ENCODE assay signal across 19 cellular contexts in the genomic region with DNA sequence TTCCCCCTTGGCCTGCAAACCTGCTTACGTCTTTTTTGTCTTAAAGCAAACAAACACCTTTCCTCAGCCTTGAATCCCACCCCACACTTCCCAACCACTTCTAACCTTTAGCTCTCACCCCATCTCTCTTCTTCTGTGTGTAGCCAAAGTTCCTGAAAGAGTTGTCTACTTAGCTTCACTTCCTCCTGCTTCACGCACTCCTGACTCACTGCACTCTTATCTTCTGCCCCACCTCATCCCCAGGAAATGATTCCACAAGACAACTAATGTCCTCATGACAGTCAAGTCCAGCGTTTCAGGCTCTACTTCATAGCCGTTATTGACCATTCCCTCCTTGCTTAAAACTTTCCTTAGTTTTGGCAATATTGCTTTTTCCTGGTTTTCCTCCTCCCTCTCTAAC. TPM values are rescaled to one million over a fixed set of nuclear protein-coding genes. Genes with fewer than 3 reads are reported as not detected.
DNase-seq lines count a peak whose midpoint lies in the region; ATAC-seq, FAIRE-seq and TF ChIP-seq lines count a peak whose summit lies in the region.
"Had no signal": no experiment of that assay in that cellular context is flagged by ENCODE, and none has a peak within 500 bp of the region (broad histone marks: within the 10 kb centered on the region; RNA-seq: fewer than 3 reads in every experiment).

No MANE protein-coding gene starts in this region.

- H3K36me3 ChIP-seq in PC-3 (ENCODE audit: low read depth, low read length), result peaks cover 27% of the 10 kb centered on the region
- peaks cover 0 to under 1% of the 10 kb centered on the region in 2 experiments for H3K36me3 ChIP-seq in endothelial cell of umbilical vein (ENCODE audit: control insufficient read depth in 2 of 2, extremely low read depth in 1 of 2, insufficient read depth in 2 of 2, low read length in 2 of 2)
- peaks cover 20 to 37% of the 10 kb centered on the region in 2 donors for H3K36me3 ChIP-seq in mucosa of rectum (ENCODE audit: control insufficient read depth in 2 of 2, insufficient read depth in 2 of 2, low read length in 2 of 2)
- H3K36me3 ChIP-seq in SK-N-SH (replicated peaks in 1 of 2; ENCODE audit: control insufficient read depth in 1 of 2, insufficient read depth in 2 of 2, low read length in 1 of 2), result peaks cover 14 to 18% of the 10 kb centered on the region in 2 experiments

- no peaks in the 10 kb centered on the region for H3K79me2 ChIP-seq in PC-3 (ENCODE audit: low read length)
- no peaks in the 10 kb centered on the region for H3K79me2 ChIP-seq in endothelial cell of umbilical vein (ENCODE audit: control insufficient read depth, insufficient read depth, low read length)
- H3K79me2 ChIP-seq in SK-N-SH (ENCODE audit: insufficient read depth), result no peaks in the 10 kb centered on the region

- H3K9me3 ChIP-seq in PC-3 (ENCODE audit: low read length), result no peaks in the 10 kb centered on the region
- no peaks in the 10 kb centered on the region for H3K9me3 ChIP-seq in endothelial cell of umbilical vein (replicated peaks; ENCODE audit: control insufficient read depth, insufficient read depth, low read length)
- H3K9me3 ChIP-seq in mucosa of rectum (ENCODE audit: control insufficient read depth in 2 of 2, low read length in 2 of 2), result no peaks in the 10 kb centered on the region
- H3K9me3 ChIP-seq in SK-N-SH, result no peaks in the 10 kb centered on the region
- H3K9me3 ChIP-seq: heart right ventricle had no signal

- FAIRE-seq in endothelial cell of umbilical vein (lab: Jason Lieb, UNC), result peak; percentile 89
- FAIRE-seq: GM19239 had no signal

- H3K9ac ChIP-seq in PC-3 (ENCODE audit: low read length) (no peak overlapping the region), endothelial cell of umbilical vein (replicated peaks; ENCODE audit: extremely low read depth, insufficient read depth, low read length) (no peak overlapping the region), mucosa of rectum (ENCODE audit: low read depth in 1 of 2, low read length in 2 of 2) (no peak overlapping the region), SK-N-SH (no peak overlapping the region)

- intact Hi-C loops in PC-3 (cut with micrococcal nuclease), result no loop called here
- intact Hi-C loops in endothelial cell of umbilical vein (cut with micrococcal nuclease), result no loop called here

- no peak for TF ChIP-seq RAD21 in SK-N-SH (IDR thresholded peaks at IDR 0.05; ENCODE audit: low read length)

- H3F3A ChIP-seq in PC-3 (ENCODE audit: low read length, unreplicated experiment) (no peaks in the 10 kb centered on the region), SK-N-SH (replicated peaks; ENCODE audit: insufficient read depth) (peaks cover 7% of the 10 kb centered on the region)

- POLR2A ChIA-PET in PC-3 (lab: Charles Lee; ENCODE audit: unreplicated experiment) (no interaction called here), endothelial cell of umbilical vein (lab: Charles Lee) (interaction anchor here (0.9 kb wide), 1 partner anchor 70 kb away, joined by 5 read pairs; the partner anchor contains the start of gene PGF), SK-N-SH (lab: Yijun Ruan, JAX) (no interaction called here)

- ATAC-seq in PC-3 (peak; percentile 29), HG03460 (IDR thresholded peaks at IDR 0.05; ENCODE audit: unreplicated experiment) (no peak)

- dilution Hi-C loops in endothelial cell of umbilical vein (cut with MboI; ENCODE audit: extremely low pct_ligation_motif_present, low sequenced_read_pairs), result no loop called here

- no peak for TF ChIP-seq POLR2A in endothelial cell of umbilical vein (IDR thresholded peaks at IDR 0.05; ENCODE audit: low read depth, low read length)

- H3K4me3 ChIP-seq in PC-3 (ENCODE audit: low read length) (no peak overlapping the region), endothelial cell of umbilical vein (replicated peaks in 1 of 3; ENCODE audit: insufficient read depth in 1 of 3, low read depth in 1 of 3, low read length in 3 of 3) (no peak overlapping the region), mucosa of rectum (ENCODE audit: low read length in 2 of 2) (no peak overlapping the region), SK-N-SH (ENCODE audit: low read depth in 2 of 2, low read length in 1 of 2) (no peak overlapping the region)
- H3K4me3 ChIP-seq: heart right ventricle, SK-N-MC had no signal

- H3K27me3 ChIP-seq in PC-3 (ENCODE audit: low read length), result no peaks in the 10 kb centered on the region
- H3K27me3 ChIP-seq in endothelial cell of umbilical vein (ENCODE audit: control insufficient read depth in 2 of 2, insufficient read depth in 2 of 2, low read length in 2 of 2), result no peaks in the 10 kb centered on the region
- no peaks in the 10 kb centered on the region for H3K27me3 ChIP-seq in mucosa of rectum (ENCODE audit: control insufficient read depth in 2 of 2, insufficient read depth in 2 of 2, low read length in 2 of 2)
- H3K27me3 ChIP-seq in SK-N-SH (ENCODE audit: insufficient read depth), result no peaks in the 10 kb centered on the region
- H3K27me3 ChIP-seq: heart right ventricle had no signal

- 86% methylated on average over 4 of the region's 4 CpGs for WGBS in SK-N-SH (ENCODE audit: low lambda C conversion rate)

- H3K27ac ChIP-seq in PC-3 (ENCODE audit: low read length) (no peak overlapping the region), endothelial cell of umbilical vein (ENCODE audit: insufficient read depth, low read depth, low read length) (peak overlapping the region; percentile 76), mucosa of rectum (ENCODE audit: low read depth in 2 of 2, low read length in 2 of 2) (peak overlapping the region; percentile 38 to 65), SK-N-SH (ENCODE audit: low read depth in 2 of 2, low read length in 1 of 2) (no peak overlapping the region)
- H3K27ac ChIP-seq: SK-N-MC, VCaP had no signal

- H2AFZ ChIP-seq in PC-3 (ENCODE audit: low read length) (no peak overlapping the region), endothelial cell of umbilical vein (ENCODE audit: low read depth, low read length) (peak overlapping the region; percentile 7), SK-N-SH (ENCODE audit: low read depth) (no peak overlapping the region)

- TF ChIP-seq CTCF in PC-3 (conservative IDR thresholded peaks at IDR 0.05; ENCODE audit: low read depth, low read length) (no peak), endothelial cell of umbilical vein (IDR thresholded peaks at IDR 0.05; ENCODE audit: extremely low read depth in 1 of 2, insufficient read depth in 1 of 2, low read depth in 1 of 2, low read length in 2 of 2) (no peak), SK-N-SH (IDR thresholded peaks at IDR 0.05) (no peak)

- H3K4me1 ChIP-seq in PC-3 (ENCODE audit: insufficient read depth, low read length) (peaks cover 10% of the 10 kb centered on the region; the same call in 1 of the 2 replicates), endothelial cell of umbilical vein (ENCODE audit: control insufficient read depth, extremely low read depth, insufficient read depth, low read length) (peaks cover 23% of the 10 kb centered on the region), mucosa of rectum (ENCODE audit: control insufficient read depth in 2 of 2, insufficient read depth in 2 of 2, low read length in 2 of 2) (peaks cover 0 to 3% of the 10 kb centered on the region in 2 donors), SK-N-SH (ENCODE audit: control insufficient read depth in 1 of 2, insufficient read depth in 2 of 2, low read depth in 1 of 2, low read length in 1 of 2) (no peaks in the 10 kb centered on the region)

- DNase-seq in ELR (ENCODE audit: low read depth) (peak; percentile 69), PC-3 (peak; percentile 19), endothelial cell of umbilical vein (ENCODE audit: low read depth, low spot score) (peak; percentile 84), NCI-H1105 (lab: John Stamatoyannopoulos, UW) (no peak), SK-N-SH (no peak), NCI-H2227 (lab: John Stamatoyannopoulos, UW; ENCODE audit: unreplicated experiment) (no peak)
- DNase-seq: activated effector memory CD4-positive, alpha-beta T cell treated with Interleukin-2 at 50 U/mL for 16 hours; amygdala; cortex of kidney; heart right ventricle; KG1; NCI-H1436; posterior cingulate gyrus; stimulated activated naive CD4-positive, alpha-beta T cell had no signal

- BruUV-seq in PC-3 (replicated peaks; lab: Mats Ljungman, UMichigan) (no TSS peak), endothelial cell of umbilical vein (replicated peaks; lab: Mats Ljungman, UMichigan) (no TSS peak)

- no peaks in the 10 kb centered on the region for H3K9me1 ChIP-seq in endothelial cell of umbilical vein (replicated peaks; ENCODE audit: control insufficient read depth, extremely low read depth, insufficient read depth, low read length)

- no peak for TF ChIP-seq EP300 in SK-N-SH (IDR thresholded peaks at IDR 0.05; ENCODE audit: borderline replicate concordance in 1 of 2, low read depth in 1 of 2, low read length in 1 of 2)

- no peak overlapping the region for H3K4me2 ChIP-seq in PC-3 (ENCODE audit: low read length)
- H3K4me2 ChIP-seq in endothelial cell of umbilical vein (ENCODE audit: insufficient read depth, low read length), result peak overlapping the region; percentile 53
- H3K4me2 ChIP-seq in SK-N-SH, result no peak overlapping the region

- no peaks in the 10 kb centered on the region for H3K9me2 ChIP-seq in PC-3 (replicated peaks; ENCODE audit: low read length)
- H3K9me2 ChIP-seq in SK-N-SH, result no peaks in the 10 kb centered on the region

- CTCF ChIA-PET in PC-3 (lab: Charles Lee), result no interaction called here
- CTCF ChIA-PET in endothelial cell of umbilical vein (lab: Charles Lee), result interaction anchor here (0.9 to 5.7 kb wide), 13 partner anchors 9 to 164 kb away, joined by 3 to 25 read pairs (median 6); partner anchors contain the start of genes ACYP1 and ZC2HC1C
- CTCF ChIA-PET in SK-N-SH (lab: Yijun Ruan, JAX), result interaction anchor here (1.6 to 4.7 kb wide), 3 partner anchors 13 to 63 kb away, joined by 4 to 28 read pairs (median 8); no protein-coding TSS in a partner anchor

- H4K20me1 ChIP-seq in PC-3 (ENCODE audit: low read length) (no peaks in the 10 kb centered on the region), endothelial cell of umbilical vein (replicated peaks; ENCODE audit: control insufficient read depth, extremely low read depth, insufficient read depth, low read length) (no peaks in the 10 kb centered on the region), SK-N-SH (ENCODE audit: insufficient read depth) (no peaks in the 10 kb centered on the region)

RNA-seq across cellular contexts. Expression of gene EIF2B2, which starts 22.4 kb away (rescaled TPM):
- total RNA-seq in PC-3 (2014; rRNA removed) (96.8 and 113 TPM in 2 replicates), endothelial cell of umbilical vein (97.0 and 103 TPM in 2 replicates)
- polyA plus RNA-seq in endothelial cell of umbilical vein (143 and 146 TPM in 2 replicates), SK-N-SH (2012; rRNA removed) (111 and 125 TPM in 2 replicates)
- polyA plus RNA-seq in endothelial cell of umbilical vein (2011; cell fraction: cytosol; rRNA removed), result 124 and 125 TPM in 2 replicates
- polyA plus RNA-seq in endothelial cell of umbilical vein (2011; cell fraction: nucleus; rRNA removed), result 101 and 104 TPM in 2 replicates
- polyA plus RNA-seq in endothelial cell of umbilical vein (2012), result 71.5 and 81.7 TPM in 2 replicates
- 89.0 and 115 TPM in 2 replicates for polyA minus RNA-seq in endothelial cell of umbilical vein
- 36.6 TPM for polyA minus RNA-seq in endothelial cell of umbilical vein (2011; cell fraction: cytosol; rRNA and poly(A)+ RNA removed)
- 65.0 and 65.2 TPM in 2 replicates for polyA minus RNA-seq in endothelial cell of umbilical vein (2011; cell fraction: nucleus; rRNA and poly(A)+ RNA removed)
- polyA plus RNA-seq in SK-N-SH (2012; cell fraction: cytosol; rRNA removed), result 96.3 and 101 TPM in 2 replicates
- polyA plus RNA-seq in SK-N-SH (2012; cell fraction: nucleus; rRNA removed), result 86.6 and 105 TPM in 2 replicates

RNA-seq across cellular contexts. Expression of gene MLH3, which starts 26.2 kb away (rescaled TPM):
- total RNA-seq in PC-3 (2014; rRNA removed) (7.9 and 13.2 TPM in 2 replicates), endothelial cell of umbilical vein (14.6 and 16.5 TPM in 2 replicates)
- polyA plus RNA-seq in endothelial cell of umbilical vein (4.6 and 4.8 TPM in 2 replicates), SK-N-SH (2012; rRNA removed) (3.8 and 4.7 TPM in 2 replicates)
- polyA plus RNA-seq in endothelial cell of umbilical vein (2011; cell fraction: cytosol; rRNA removed), result 4.8 and 5.3 TPM in 2 replicates
- 17.2 and 19.0 TPM in 2 replicates for polyA plus RNA-seq in endothelial cell of umbilical vein (2011; cell fraction: nucleus; rRNA removed)
- 7.7 and 8.2 TPM in 2 replicates for polyA plus RNA-seq in endothelial cell of umbilical vein (2012)
- polyA minus RNA-seq in endothelial cell of umbilical vein, result 20.0 and 27.1 TPM in 2 replicates
- polyA minus RNA-seq in endothelial cell of umbilical vein (2011; cell fraction: cytosol; rRNA and poly(A)+ RNA removed), result 10.9 TPM
- 19.0 and 23.3 TPM in 2 replicates for polyA minus RNA-seq in endothelial cell of umbilical vein (2011; cell fraction: nucleus; rRNA and poly(A)+ RNA removed)
- 2.9 and 3.8 TPM in 2 replicates for polyA plus RNA-seq in SK-N-SH (2012; cell fraction: cytosol; rRNA removed)
- polyA plus RNA-seq in SK-N-SH (2012; cell fraction: nucleus; rRNA removed), result 12.6 and 15.9 TPM in 2 replicates

RNA-seq across cellular contexts. Expression of gene ACYP1, which starts 38.7 kb away (rescaled TPM):
- total RNA-seq in PC-3 (2014; rRNA removed), result 22.6 and 23.5 TPM in 2 replicates
- total RNA-seq in endothelial cell of umbilical vein, result 34.2 and 37.5 TPM in 2 replicates
- polyA plus RNA-seq in endothelial cell of umbilical vein, result 17.4 and 30.2 TPM in 2 replicates
- polyA plus RNA-seq in endothelial cell of umbilical vein (2011; cell fraction: cytosol; rRNA removed), result 41.6 and 54.9 TPM in 2 replicates
- 24.8 and 51.2 TPM in 2 replicates for polyA plus RNA-seq in endothelial cell of umbilical vein (2011; cell fraction: nucleus; rRNA removed)
- polyA plus RNA-seq in endothelial cell of umbilical vein (2012), result 22.8 and 34.0 TPM in 2 replicates
- 11.3 and 16.2 TPM in 2 replicates for polyA minus RNA-seq in endothelial cell of umbilical vein
- 6.9 TPM for polyA minus RNA-seq in endothelial cell of umbilical vein (2011; cell fraction: cytosol; rRNA and poly(A)+ RNA removed)
- polyA minus RNA-seq in endothelial cell of umbilical vein (2011; cell fraction: nucleus; rRNA and poly(A)+ RNA removed), result 11.8 TPM in 2 replicates
- 53.5 and 70.1 TPM in 2 replicates for polyA plus RNA-seq in SK-N-SH (2012; rRNA removed)
- polyA plus RNA-seq in SK-N-SH (2012; cell fraction: cytosol; rRNA removed), result 86.5 and 95.9 TPM in 2 replicates
- 26.7 and 40.9 TPM in 2 replicates for polyA plus RNA-seq in SK-N-SH (2012; cell fraction: nucleus; rRNA removed)

RNA-seq across cellular contexts. Expression of gene ZC2HC1C, which starts 44.4 kb away (rescaled TPM):
- total RNA-seq in PC-3 (2014; rRNA removed) (3.4 and 9.5 TPM in 2 replicates), endothelial cell of umbilical vein (0.91 and 3.6 TPM in 2 replicates)
- polyA plus RNA-seq in endothelial cell of umbilical vein (0.72 and 0.84 TPM in 2 replicates), SK-N-SH (2012; rRNA removed) (1.2 and 1.4 TPM in 2 replicates)
- polyA plus RNA-seq in endothelial cell of umbilical vein (2011; cell fraction: cytosol; rRNA removed), result 0.78 and 0.90 TPM in 2 replicates
- 0.87 and 2.4 TPM in 2 replicates for polyA plus RNA-seq in endothelial cell of umbilical vein (2011; cell fraction: nucleus; rRNA removed)
- polyA plus RNA-seq in endothelial cell of umbilical vein (2012), result 0.68 and 1.5 TPM in 2 replicates
- 1.00 and 1.9 TPM in 2 replicates for polyA minus RNA-seq in endothelial cell of umbilical vein
- 2.4 TPM for polyA minus RNA-seq in endothelial cell of umbilical vein (2011; cell fraction: cytosol; rRNA and poly(A)+ RNA removed)
- 2.2 and 3.8 TPM in 2 replicates for polyA minus RNA-seq in endothelial cell of umbilical vein (2011; cell fraction: nucleus; rRNA and poly(A)+ RNA removed)
- polyA plus RNA-seq in SK-N-SH (2012; cell fraction: cytosol; rRNA removed), result 1.2 TPM in 2 replicates
- 1.2 and 2.8 TPM in 2 replicates for polyA plus RNA-seq in SK-N-SH (2012; cell fraction: nucleus; rRNA removed)

Comparison
In these comparisons a context has a peak if more than half of its experiments do, and no peak if none do; other contexts are left out.
1. DNase-seq: peak in ELR (single experiment), PC-3 (single experiment) and endothelial cell of umbilical vein (single experiment); none in NCI-H1105 (single experiment), SK-N-SH (single experiment) and NCI-H2227 (single experiment).
2. H3K27ac ChIP-seq: peak in endothelial cell of umbilical vein (single experiment) and mucosa of rectum (2 of 2); none in PC-3 (single experiment) and SK-N-SH (0 of 2).